In the genomic region with DNA sequence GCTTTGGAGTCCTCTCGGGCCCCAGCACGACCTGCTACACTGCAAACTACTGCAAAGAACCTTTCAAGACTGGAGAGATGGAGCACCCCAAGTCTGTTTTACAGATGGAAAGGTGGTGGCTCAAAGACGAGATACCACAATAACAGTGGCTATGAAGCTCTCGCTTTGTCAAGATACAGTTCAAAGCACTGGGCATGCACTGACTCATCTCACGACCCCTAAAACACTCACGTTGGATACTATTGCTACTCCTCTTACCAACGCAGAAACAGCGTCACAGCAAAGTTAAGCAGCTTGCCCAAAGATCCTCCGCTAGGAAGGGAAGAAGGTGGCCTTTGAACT, we compare ENCODE assay signal across 10 cellular contexts. TPM values are rescaled to one million over a fixed set of nuclear protein-coding genes. Genes with fewer than 3 reads are reported as not detected.
DNase-seq lines count a peak whose midpoint lies in the region; ATAC-seq, FAIRE-seq and TF ChIP-seq lines count a peak whose summit lies in the region.
"Had no signal": no experiment of that assay in that cellular context is flagged by ENCODE, and none has a peak within 500 bp of the region (broad histone marks: within the 10 kb centered on the region; RNA-seq: fewer than 3 reads in every experiment).

No MANE protein-coding gene starts in this region.

- no peaks in the 10 kb centered on the region for H4K20me1 ChIP-seq in keratinocyte (ENCODE audit: control insufficient read depth, extremely low read depth, insufficient read depth, low read length)

- peak overlapping the region; percentile 25 for H3K27ac Mint-ChIP-seq in activated naive CD4-positive, alpha-beta T cell treated with anti-CD3 and anti-CD28 coated beads, Interleukin-2, amount 50 U/mL, for 24 hours
- no peak overlapping the region for H3K27ac Mint-ChIP-seq in activated CD4-positive, alpha-beta memory T cell treated with anti-CD3 and anti-CD28 coated beads for 36 hours

- ATAC-seq in HG03139 (IDR thresholded peaks at IDR 0.05; ENCODE audit: unreplicated experiment), result no peak

- H3K79me2 ChIP-seq in keratinocyte (ENCODE audit: control insufficient read depth, insufficient read depth, low read length), result no peaks in the 10 kb centered on the region

- CTCF ChIA-PET in activated CD4-positive, alpha-beta memory T cell treated with anti-CD3 and anti-CD28 coated beads for 36 hours (lab: Charles Lee), result interaction anchor here (0.7 to 6.7 kb wide), 14 partner anchors 10 to 122 kb away, joined by 3 to 145 read pairs (median 4); partner anchors contain the start of genes LAIR1 and TTYH1

- H2AFZ ChIP-seq in keratinocyte (ENCODE audit: control insufficient read depth, low read length), result peak overlapping the region; percentile 62

- H3K4me1 ChIP-seq in keratinocyte (ENCODE audit: control insufficient read depth, extremely low read depth, insufficient read depth, low read length), result no peaks in the 10 kb centered on the region
- H3K4me1 ChIP-seq in thymus (ENCODE audit: control insufficient read depth, insufficient read depth, low read length), result peaks cover 25% of the 10 kb centered on the region

- POLR2A ChIA-PET in activated CD4-positive, alpha-beta memory T cell treated with anti-CD3 and anti-CD28 coated beads for 36 hours (lab: Charles Lee), result interaction anchor here (1.6 to 1.7 kb wide), 2 partner anchors 11 to 20 kb away, joined by 4 to 6 read pairs; no protein-coding TSS in a partner anchor

- no peak overlapping the region for H3K27ac ChIP-seq in keratinocyte (ENCODE audit: control insufficient read depth, insufficient read depth, low read length)
- H3K27ac ChIP-seq in thymus (ENCODE audit: low read depth), result peak overlapping the region; percentile 94

- H3K4me3 ChIP-seq in keratinocyte (ENCODE audit: control insufficient read depth in 2 of 3, extremely low read depth in 1 of 3, insufficient read depth in 2 of 3, low read depth in 1 of 3, low read length in 3 of 3) (peak overlapping the region in 1 of 3 experiments; percentile 20), thymus (ENCODE audit: low read length) (peak overlapping the region; percentile 79)

- H3K9me3 Mint-ChIP-seq in activated naive CD4-positive, alpha-beta T cell treated with anti-CD3 and anti-CD28 coated beads, Interleukin-2, amount 50 U/mL, for 24 hours, result no peaks in the 10 kb centered on the region
- no peaks in the 10 kb centered on the region for H3K9me3 Mint-ChIP-seq in activated CD4-positive, alpha-beta memory T cell treated with anti-CD3 and anti-CD28 coated beads for 36 hours
- H3K9me3 Mint-ChIP-seq: neural crest cell had no signal

- peak overlapping the region; percentile 58 for H3K4me2 ChIP-seq in keratinocyte (ENCODE audit: control insufficient read depth, extremely low read depth, insufficient read depth, low read depth, low read length)

- no peaks in the 10 kb centered on the region for H3K27me3 Mint-ChIP-seq in activated naive CD4-positive, alpha-beta T cell treated with anti-CD3 and anti-CD28 coated beads, Interleukin-2, amount 50 U/mL, for 24 hours
- H3K27me3 Mint-ChIP-seq in activated CD4-positive, alpha-beta memory T cell treated with anti-CD3 and anti-CD28 coated beads for 36 hours, result peaks cover 9% of the 10 kb centered on the region

- no peak for DNase-seq in activated naive CD4-positive, alpha-beta T cell treated with Interleukin-2 at 50 U/mL for 16 hours
- DNase-seq in activated CD4-positive, alpha-beta memory T cell treated with anti-CD3 and anti-CD28 coated beads for 36 hours, result peak; percentile 38
- no peak for DNase-seq in keratinocyte (ENCODE audit: low read depth, low spot score)
- DNase-seq in activated gamma-delta T cell (lab: John Stamatoyannopoulos, UW), result no peak
- no peak for DNase-seq in H54 (ENCODE audit: insufficient read length, low spot score)
- DNase-seq: NCI-H187 had no signal

- no peak for TF ChIP-seq POLR2A in H54 (IDR thresholded peaks at IDR 0.05; ENCODE audit: low read depth, low read length)

- no peak for FAIRE-seq in keratinocyte (lab: Jason Lieb, UNC)
- FAIRE-seq in H54 (lab: Jason Lieb, UNC), result no peak

- no peaks in the 10 kb centered on the region for H3K36me3 Mint-ChIP-seq in activated naive CD4-positive, alpha-beta T cell treated with anti-CD3 and anti-CD28 coated beads, Interleukin-2, amount 50 U/mL, for 24 hours
- H3K36me3 Mint-ChIP-seq in activated CD4-positive, alpha-beta memory T cell treated with anti-CD3 and anti-CD28 coated beads for 36 hours, result no peaks in the 10 kb centered on the region

- dilution Hi-C loops in keratinocyte (cut with MboI; ENCODE audit: extremely low pct_ligation_motif_present, low sequenced_read_pairs), result no loop called here

- H3K4me1 Mint-ChIP-seq in activated naive CD4-positive, alpha-beta T cell treated with anti-CD3 and anti-CD28 coated beads, Interleukin-2, amount 50 U/mL, for 24 hours, result peaks cover 38% of the 10 kb centered on the region
- peaks cover 32% of the 10 kb centered on the region for H3K4me1 Mint-ChIP-seq in activated CD4-positive, alpha-beta memory T cell treated with anti-CD3 and anti-CD28 coated beads for 36 hours (ENCODE audit: low read depth)

- H3K9me3 ChIP-seq in keratinocyte (ENCODE audit: control insufficient read depth, low read depth, low read length) (no peaks in the 10 kb centered on the region), thymus (ENCODE audit: control insufficient read depth) (no peaks in the 10 kb centered on the region)

- H3K4me3 Mint-ChIP-seq in activated naive CD4-positive, alpha-beta T cell treated with anti-CD3 and anti-CD28 coated beads, Interleukin-2, amount 50 U/mL, for 24 hours, result peak overlapping the region; percentile 94
- peak overlapping the region; percentile 72 for H3K4me3 Mint-ChIP-seq in activated CD4-positive, alpha-beta memory T cell treated with anti-CD3 and anti-CD28 coated beads for 36 hours
- H3K4me3 Mint-ChIP-seq: neural crest cell had no signal

- H3K36me3 ChIP-seq in keratinocyte (ENCODE audit: control insufficient read depth in 2 of 2, extremely low read depth in 1 of 2, insufficient read depth in 2 of 2, low read length in 2 of 2) (no peaks in the 10 kb centered on the region), thymus (ENCODE audit: control insufficient read depth, insufficient read depth) (no peaks in the 10 kb centered on the region)

- 12% methylated on average over 9 of the region's 9 CpGs for WGBS in thymus

- intact Hi-C loops in activated CD4-positive, alpha-beta memory T cell treated with anti-CD3 and anti-CD28 coated beads for 36 hours (cut with micrococcal nuclease), result loop anchor here (1.0 to 10.0 kb wide), 4 partner anchors 16 to 144 kb away; partner anchors contain the start of genes LAIR1 and LILRA6

- TF ChIP-seq CTCF in keratinocyte (optimal IDR thresholded peaks at IDR 0.05 in 1 of 3, IDR thresholded peaks at IDR 0.05 in 1 of 3, conservative IDR thresholded peaks at IDR 0.05 in 1 of 3; ENCODE audit: extremely low read depth in 1 of 3, insufficient read depth in 2 of 3, low read length in 3 of 3), result no peak

- no peaks in the 10 kb centered on the region for H3K9me1 ChIP-seq in keratinocyte (ENCODE audit: control insufficient read depth, extremely low read depth, insufficient read depth, low read length)

- H3K27me3 ChIP-seq in keratinocyte (ENCODE audit: control insufficient read depth, extremely low read depth, insufficient read depth, low read length) (peaks cover 9% of the 10 kb centered on the region), thymus (ENCODE audit: control insufficient read depth, insufficient read depth) (no peaks in the 10 kb centered on the region)

- no peak overlapping the region for H3K9ac ChIP-seq in keratinocyte (ENCODE audit: control insufficient read depth, extremely low read depth, insufficient read depth, low read length)

RNA-seq across cellular contexts. Expression of gene LAIR1, which starts 24.0 kb away (rescaled TPM):
- total RNA-seq in activated CD4-positive, alpha-beta memory T cell treated with anti-CD3 and anti-CD28 coated beads for 36 hours, result 1 to 10 TPM; 4.9 to 5.7 TPM
- polyA plus RNA-seq in keratinocyte (not detected in 3 replicates), thymus (128 TPM)
- polyA plus RNA-seq in keratinocyte (2011; ENCODE audit: low read depth), result not detected
- not detected in 2 replicates for polyA plus RNA-seq in keratinocyte (2011; cell fraction: cytosol; rRNA removed)
- polyA plus RNA-seq in keratinocyte (2011; cell fraction: nucleus; rRNA removed), result not detected in 2 replicates
- polyA plus RNA-seq in keratinocyte (2012; ENCODE audit: low replicate concordance), result not detected in 2 replicates
- not detected in 3 replicates for polyA minus RNA-seq in keratinocyte
- polyA minus RNA-seq in keratinocyte (2011; cell fraction: cytosol; rRNA and poly(A)+ RNA removed), result not detected
- polyA minus RNA-seq in keratinocyte (2011; cell fraction: nucleus; rRNA and poly(A)+ RNA removed), result not detected in 2 replicates
- total RNA-seq: neural crest cell had no signal

RNA-seq across cellular contexts. Expression of gene TTYH1, which starts 26.5 kb away (rescaled TPM):
- total RNA-seq in activated CD4-positive, alpha-beta memory T cell treated with anti-CD3 and anti-CD28 coated beads for 36 hours, result not detected
- polyA plus RNA-seq in keratinocyte (0.05 to 0.13 TPM in 2 of 3 replicates, not detected in the other), thymus (0.43 TPM)
- 0.96 TPM for polyA plus RNA-seq in keratinocyte (2011; ENCODE audit: low read depth)
- 0.14 TPM in 1 of 2 replicates, not detected in the other for polyA plus RNA-seq in keratinocyte (2011; cell fraction: cytosol; rRNA removed)
- polyA plus RNA-seq in keratinocyte (2011; cell fraction: nucleus; rRNA removed), result not detected in 2 replicates
- 0.07 and 0.73 TPM in 2 replicates for polyA plus RNA-seq in keratinocyte (2012; ENCODE audit: low replicate concordance)
- not detected in 3 replicates for polyA minus RNA-seq in keratinocyte
- not detected for polyA minus RNA-seq in keratinocyte (2011; cell fraction: cytosol; rRNA and poly(A)+ RNA removed)
- not detected in 2 replicates for polyA minus RNA-seq in keratinocyte (2011; cell fraction: nucleus; rRNA and poly(A)+ RNA removed)

RNA-seq across cellular contexts. Expression of gene LILRA4, which starts 49.8 kb away (rescaled TPM):
- not detected for total RNA-seq in activated CD4-positive, alpha-beta memory T cell treated with anti-CD3 and anti-CD28 coated beads for 36 hours
- not detected in 3 replicates for polyA plus RNA-seq in keratinocyte
- polyA plus RNA-seq in keratinocyte (2011; ENCODE audit: low read depth), result not detected
- polyA plus RNA-seq in keratinocyte (2011; cell fraction: cytosol; rRNA removed), result not detected in 2 replicates
- polyA plus RNA-seq in keratinocyte (2011; cell fraction: nucleus; rRNA removed), result not detected in 2 replicates
- polyA plus RNA-seq in keratinocyte (2012; ENCODE audit: low replicate concordance), result not detected in 2 replicates
- not detected in 3 replicates for polyA minus RNA-seq in keratinocyte
- not detected for polyA minus RNA-seq in keratinocyte (2011; cell fraction: cytosol; rRNA and poly(A)+ RNA removed)
- polyA minus RNA-seq in keratinocyte (2011; cell fraction: nucleus; rRNA and poly(A)+ RNA removed), result not detected in 2 replicates
- 0.89 TPM for polyA plus RNA-seq in thymus
- total RNA-seq: neural crest cell had no signal

Comparison
In these comparisons a context has a peak if more than half of its experiments do, and no peak if none do; other contexts are left out.
1. RNA of gene LAIR1, which starts 24.0 kb away (polyA plus RNA-seq): 128 TPM in thymus (single experiment); not detected in keratinocyte; every median in the first group is over 100 times any median in the second.